8 cellular contexts compared by ENCODE assay signal in genomic region chr14:34556497-34556826, GRCh38. TPM values are rescaled to one million over a fixed set of nuclear protein-coding genes. Genes with fewer than 3 reads are reported as not detected.
DNase-seq lines count a peak whose midpoint lies in the region; ATAC-seq and TF ChIP-seq lines count a peak whose summit lies in the region.
"Not testable (repeated sequence)": the region's sequence is repeated elsewhere in the genome, so short reads cannot be mapped to it uniquely, and the experiment has no call there.

No MANE protein-coding gene starts in this region.

- not testable (repeated sequence) for H3K79me2 ChIP-seq in DND-41 (ENCODE audit: insufficient read depth, low read length)

- not testable (repeated sequence) for H3K4me3 Mint-ChIP-seq in natural killer cell treated with Interleukin-12 subunit alpha and Interleukin-12 subunit beta and Interleukin-15 and Interleukin-18, amount 100 ng/mL, for 72 hours

- H3K9ac ChIP-seq in DND-41 (ENCODE audit: low read depth, low read length), result not testable (repeated sequence)

- peaks cover 12% of the 10 kb centered on the region for H3K4me1 ChIP-seq in DND-41 (ENCODE audit: insufficient read depth, low read length)
- not testable (repeated sequence) for H3K4me1 ChIP-seq in foreskin keratinocyte

- not testable (repeated sequence) for H3K9me3 Mint-ChIP-seq in natural killer cell treated with Interleukin-12 subunit alpha and Interleukin-12 subunit beta and Interleukin-15 and Interleukin-18, amount 100 ng/mL, for 72 hours

- H3K4me2 ChIP-seq in DND-41 (ENCODE audit: insufficient read depth, low read length), result not testable (repeated sequence)

- not testable (repeated sequence) for H3K36me3 Mint-ChIP-seq in natural killer cell treated with Interleukin-12 subunit alpha and Interleukin-12 subunit beta and Interleukin-15 and Interleukin-18, amount 100 ng/mL, for 72 hours

- H3K4me1 Mint-ChIP-seq in natural killer cell treated with Interleukin-12 subunit alpha and Interleukin-12 subunit beta and Interleukin-15 and Interleukin-18, amount 100 ng/mL, for 72 hours (ENCODE audit: low read depth in 2 of 2), result peaks cover 14 to 16% of the 10 kb centered on the region in 2 donors

- not testable (repeated sequence) for H3K36me3 ChIP-seq in DND-41 (ENCODE audit: insufficient read depth, low read length)

- not testable (repeated sequence) for H2AFZ ChIP-seq in DND-41 (ENCODE audit: low read depth, low read length)

- not testable (repeated sequence) for H3K27me3 Mint-ChIP-seq in natural killer cell treated with Interleukin-12 subunit alpha and Interleukin-12 subunit beta and Interleukin-15 and Interleukin-18, amount 100 ng/mL, for 72 hours

- not testable (repeated sequence) for H3K27me3 ChIP-seq in DND-41 (ENCODE audit: insufficient read depth, low read length, poor library complexity); foreskin keratinocyte

- not testable (repeated sequence) for H4K20me1 ChIP-seq in DND-41 (ENCODE audit: insufficient read depth, low read length)

- not testable (repeated sequence) for H3K4me3 ChIP-seq in DND-41 (ENCODE audit: low read depth in 1 of 2, low read length in 2 of 2)

- H3K27ac ChIP-seq in DND-41 (ENCODE audit: low read length); foreskin keratinocyte: not testable (repeated sequence)

- not testable (repeated sequence) for H3K9me3 ChIP-seq in DND-41 (ENCODE audit: insufficient read depth, low read length, severe bottlenecking)

- DNase-seq in DND-41; foreskin keratinocyte; natural killer cell treated with Interleukin-12 subunit alpha and Interleukin-12 subunit beta and Interleukin-15 and Interleukin-18, amount 100 ng/mL, for 72 hours (ENCODE audit: low spot score): not testable (repeated sequence)

- not testable (repeated sequence) for TF ChIP-seq CTCF in DND-41 (IDR thresholded peaks at IDR 0.05; ENCODE audit: borderline replicate concordance, extremely low read depth, low read length, poor library complexity, severe bottlenecking); foreskin keratinocyte (conservative IDR thresholded peaks at IDR 0.05)

- ATAC-seq in DND-41 (ENCODE audit: insufficient read depth, low read depth), result peak; percentile 59
- ATAC-seq in GM19043 (IDR thresholded peaks at IDR 0.05; ENCODE audit: low read depth, unreplicated experiment), result peak; percentile 46
- ATAC-seq in GM21528 (IDR thresholded peaks at IDR 0.05; ENCODE audit: low FRiP score, unreplicated experiment), result peak; percentile 58
- ATAC-seq in HG02870 (IDR thresholded peaks at IDR 0.05; ENCODE audit: unreplicated experiment), result peak; percentile 37
- ATAC-seq in HG03196 (IDR thresholded peaks at IDR 0.05; ENCODE audit: unreplicated experiment), result peak; percentile 56
- peak; percentile 69 for ATAC-seq in SK-N-SH treated with all-trans-retinoic acid at 6 μM for 48 hours
- ATAC-seq in foreskin keratinocyte, result peak; percentile 32
- peak; percentile 67 to 69 for ATAC-seq in natural killer cell treated with Interleukin-12 subunit alpha and Interleukin-12 subunit beta and Interleukin-15 and Interleukin-18, amount 100 ng/mL, for 72 hours

- H3K27ac Mint-ChIP-seq in natural killer cell treated with Interleukin-12 subunit alpha and Interleukin-12 subunit beta and Interleukin-15 and Interleukin-18, amount 100 ng/mL, for 72 hours, result not testable (repeated sequence)

RNA-seq across cellular contexts. Expression of gene EAPP, which starts 17.0 kb away (rescaled TPM):
- 27.6 and 29.0 TPM in 2 replicates for total RNA-seq in foreskin keratinocyte
- 25.5 and 26.7 TPM in 2 replicates for polyA plus RNA-seq in foreskin keratinocyte
- total RNA-seq in natural killer cell treated with Interleukin-12 subunit alpha and Interleukin-12 subunit beta and Interleukin-15 and Interleukin-18, amount 100 ng/mL, for 72 hours, result 10 to 100 TPM; 15.4 to 21.4 TPM
